Comparison of ENCODE assay signal across 13 cellular contexts in the genomic region with DNA sequence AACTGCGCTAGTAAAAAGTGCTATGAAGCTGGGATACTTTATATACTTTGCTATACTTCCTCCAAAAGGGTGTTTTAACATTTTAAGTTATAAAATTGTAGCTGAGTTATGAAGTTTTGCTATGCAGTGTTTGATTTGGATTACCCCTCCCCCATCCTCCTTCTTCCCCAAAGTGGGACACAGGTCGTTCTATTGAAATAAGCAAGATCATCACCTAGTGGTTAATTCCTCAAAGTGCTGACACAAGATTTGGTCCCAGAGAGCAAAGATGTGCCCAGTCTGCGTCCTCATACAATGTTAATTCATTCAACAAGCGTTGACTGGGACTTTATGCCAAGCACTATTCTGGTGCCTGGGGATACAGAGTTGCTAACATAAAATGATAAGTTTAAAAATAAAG.
A peak's percentile ranks its signal among the peaks of the same experiment; 100 is the strongest.
DNase-seq lines count a peak whose midpoint lies in the region; ATAC-seq and TF ChIP-seq lines count a peak whose summit lies in the region.
"Had no signal": no experiment of that assay in that cellular context is flagged by ENCODE, and none has a peak within 500 bp of the region (broad histone marks: within the 10 kb centered on the region; RNA-seq: fewer than 3 reads in every experiment).

No MANE protein-coding gene starts in this region.

- H4K20me1 ChIP-seq in DOHH2 (ENCODE audit: control insufficient read depth, insufficient read depth, low read depth, low read length), result no peaks in the 10 kb centered on the region
- no peaks in the 10 kb centered on the region for H4K20me1 ChIP-seq in Karpas-422 (ENCODE audit: insufficient read depth, low read depth, low read length)

- H3K9ac ChIP-seq in Karpas-422 (ENCODE audit: low read length), result no peak overlapping the region

- H3K36me3 Mint-ChIP-seq in nephron (ENCODE audit: low read depth), result no peaks in the 10 kb centered on the region
- H3K36me3 Mint-ChIP-seq: memory B cell had no signal

- H3F3A ChIP-seq in DOHH2 (ENCODE audit: control insufficient read depth, insufficient read depth), result no peaks in the 10 kb centered on the region

- H3K4me3 ChIP-seq in DOHH2 (ENCODE audit: low read length) (no peak overlapping the region), Karpas-422 (ENCODE audit: low read length) (no peak overlapping the region), brain microvascular endothelial cell (ENCODE audit: low read depth, low read length) (no peak overlapping the region)
- H3K4me3 ChIP-seq: right lobe of liver had no signal

- ATAC-seq in stimulated activated naive CD8-positive, alpha-beta T cell treated with anti-CD3 and anti-CD28 coated beads, Interleukin-15, Interleukin-2, amounts not matched to agents 100 U/mL and 50 U/mL, for 24 hours, result no peak
- ATAC-seq in GM19328 (IDR thresholded peaks at IDR 0.05; ENCODE audit: unreplicated experiment), result no peak

- H3K27me3 ChIP-seq in DOHH2 (ENCODE audit: control insufficient read depth, low read length) (peaks cover 7% of the 10 kb centered on the region), Karpas-422 (ENCODE audit: low read length) (no peaks in the 10 kb centered on the region), brain microvascular endothelial cell (replicated peaks) (no peaks in the 10 kb centered on the region)
- H3K27me3 ChIP-seq: right lobe of liver had no signal

- peaks cover 4% of the 10 kb centered on the region for H3K9me3 Mint-ChIP-seq in nephron

- in situ Hi-C loops in brain microvascular endothelial cell (cut with HindIII; ENCODE audit: low pct_ligation_motif_present, low sequenced_read_pairs), result no loop called here

- H3K9me2 ChIP-seq in DOHH2 (replicated peaks; ENCODE audit: control insufficient read depth, low read length), result no peaks in the 10 kb centered on the region
- no peaks in the 10 kb centered on the region for H3K9me2 ChIP-seq in Karpas-422 (replicated peaks; ENCODE audit: insufficient read depth, low read length)

- peaks cover 23% of the 10 kb centered on the region for H3K4me1 Mint-ChIP-seq in nephron
- H3K4me1 Mint-ChIP-seq: memory B cell had no signal

- no peaks in the 10 kb centered on the region for H3K36me3 ChIP-seq in DOHH2 (ENCODE audit: control insufficient read depth, low read length)
- H3K36me3 ChIP-seq in Karpas-422 (ENCODE audit: insufficient read depth, low read length), result no peaks in the 10 kb centered on the region
- no peaks in the 10 kb centered on the region for H3K36me3 ChIP-seq in brain microvascular endothelial cell (replicated peaks)
- H3K36me3 ChIP-seq: right lobe of liver had no signal

- no peaks in the 10 kb centered on the region for H3K79me2 ChIP-seq in DOHH2 (ENCODE audit: control insufficient read depth, low read length)
- H3K79me2 ChIP-seq in Karpas-422 (ENCODE audit: low read length), result no peaks in the 10 kb centered on the region

- H3K4me3 Mint-ChIP-seq in nephron, result no peak overlapping the region
- H3K4me3 Mint-ChIP-seq: memory B cell had no signal

- DNase-seq in Karpas-422, result peak; percentile 42
- no peak for DNase-seq in brain microvascular endothelial cell
- DNase-seq in stimulated activated naive CD8-positive, alpha-beta T cell treated with anti-CD3 and anti-CD28 coated beads, Interleukin-15, Interleukin-2, amounts not matched to agents 100 U/mL and 50 U/mL, for 24 hours, result no peak
- no peak for DNase-seq in stimulated activated naive CD4-positive, alpha-beta T cell (lab: John Stamatoyannopoulos, UW)
- no peak for DNase-seq in NCI-H2107 treated with DMSO at 0.1 percent for 48 hours (lab: John Stamatoyannopoulos, UW; ENCODE audit: unreplicated experiment)
- DNase-seq: activated CD8-positive, alpha-beta memory T cell treated with anti-CD3 and anti-CD28 coated beads, Interleukin-2, amount 50 U/mL, for 48 hours; NCI-H524; right lobe of liver; T-helper 2 cell had no signal

- H3K4me2 ChIP-seq in DOHH2 (ENCODE audit: low read length) (no peak overlapping the region), Karpas-422 (ENCODE audit: low read depth, low read length, poor library complexity, severe bottlenecking) (no peak overlapping the region)

- peak; percentile 56 for TF ChIP-seq CTCF in DOHH2 (IDR thresholded peaks at IDR 0.05; ENCODE audit: low read depth, low read length, poor library complexity, severe bottlenecking)
- TF ChIP-seq CTCF in brain microvascular endothelial cell (IDR thresholded peaks at IDR 0.05; ENCODE audit: low read depth, low read length, missing control alignments), result peak; percentile 23
- TF ChIP-seq CTCF in nephron (IDR thresholded peaks at IDR 0.05; ENCODE audit: unreplicated experiment in 3 of 3), result peak in 2 of 3 experiments; percentile 8 to 16

- no peaks in the 10 kb centered on the region for H3K4me1 ChIP-seq in DOHH2 (ENCODE audit: control insufficient read depth, low read length)
- H3K4me1 ChIP-seq in Karpas-422 (ENCODE audit: low read length), result no peaks in the 10 kb centered on the region
- H3K4me1 ChIP-seq: right lobe of liver had no signal

- no peaks in the 10 kb centered on the region for H3K9me3 ChIP-seq in DOHH2 (ENCODE audit: control insufficient read depth, insufficient read depth, low read length)
- no peaks in the 10 kb centered on the region for H3K9me3 ChIP-seq in Karpas-422 (ENCODE audit: low read length)
- H3K9me3 ChIP-seq: right lobe of liver had no signal

- no peak overlapping the region for H2AFZ ChIP-seq in Karpas-422 (ENCODE audit: low read length)

- no peak overlapping the region for H3K27ac ChIP-seq in DOHH2 (ENCODE audit: low read depth, low read length)
- H3K27ac ChIP-seq in Karpas-422 (ENCODE audit: low read length), result no peak overlapping the region
- H3K27ac ChIP-seq in brain microvascular endothelial cell, result no peak overlapping the region
- H3K27ac ChIP-seq: right lobe of liver had no signal

- no peak overlapping the region for H3K27ac Mint-ChIP-seq in nephron
- H3K27ac Mint-ChIP-seq: memory B cell had no signal

- no peaks in the 10 kb centered on the region for H3K27me3 Mint-ChIP-seq in nephron (ENCODE audit: low read depth)
- H3K27me3 Mint-ChIP-seq: memory B cell had no signal
